ENCODE assay signal across 1 cellular context in the genomic region with DNA sequence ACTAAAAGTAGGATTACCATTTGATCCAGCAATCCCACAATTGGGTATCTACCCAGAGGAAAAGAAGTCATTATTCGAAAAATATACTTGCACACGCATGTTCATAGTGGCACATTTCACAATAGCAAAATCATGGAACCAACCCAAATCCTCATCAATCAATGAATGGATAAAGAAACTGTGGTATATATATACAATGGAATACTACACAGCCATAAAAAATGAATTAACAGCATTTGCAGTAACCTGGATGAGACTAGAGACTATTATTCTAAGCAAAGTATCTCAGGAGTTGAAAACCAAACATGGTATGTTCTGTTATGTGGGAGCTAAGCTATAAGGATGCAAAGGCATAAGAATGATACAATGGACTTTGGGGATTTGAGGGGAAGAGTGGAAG.
TF ChIP-seq lines count a peak whose summit lies in the region.

No MANE protein-coding gene starts in this region.

TF ChIP-seq in HepG2, 621 proteins besides CTCF, POLR2A, EP300 and RAD21:
- TF ChIP-seq, protein P1, sequence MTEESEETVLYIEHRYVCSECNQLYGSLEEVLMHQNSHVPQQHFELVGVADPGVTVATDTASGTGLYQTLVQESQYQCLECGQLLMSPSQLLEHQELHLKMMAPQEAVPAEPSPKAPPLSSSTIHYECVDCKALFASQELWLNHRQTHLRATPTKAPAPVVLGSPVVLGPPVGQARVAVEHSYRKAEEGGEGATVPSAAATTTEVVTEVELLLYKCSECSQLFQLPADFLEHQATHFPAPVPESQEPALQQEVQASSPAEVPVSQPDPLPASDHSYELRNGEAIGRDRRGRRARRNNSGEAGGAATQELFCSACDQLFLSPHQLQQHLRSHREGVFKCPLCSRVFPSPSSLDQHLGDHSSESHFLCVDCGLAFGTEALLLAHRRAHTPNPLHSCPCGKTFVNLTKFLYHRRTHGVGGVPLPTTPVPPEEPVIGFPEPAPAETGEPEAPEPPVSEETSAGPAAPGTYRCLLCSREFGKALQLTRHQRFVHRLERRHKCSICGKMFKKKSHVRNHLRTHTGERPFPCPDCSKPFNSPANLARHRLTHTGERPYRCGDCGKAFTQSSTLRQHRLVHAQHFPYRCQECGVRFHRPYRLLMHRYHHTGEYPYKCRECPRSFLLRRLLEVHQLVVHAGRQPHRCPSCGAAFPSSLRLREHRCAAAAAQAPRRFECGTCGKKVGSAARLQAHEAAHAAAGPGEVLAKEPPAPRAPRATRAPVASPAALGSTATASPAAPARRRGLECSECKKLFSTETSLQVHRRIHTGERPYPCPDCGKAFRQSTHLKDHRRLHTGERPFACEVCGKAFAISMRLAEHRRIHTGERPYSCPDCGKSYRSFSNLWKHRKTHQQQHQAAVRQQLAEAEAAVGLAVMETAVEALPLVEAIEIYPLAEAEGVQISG (CRISPR knock-in tag; IDR thresholded peaks at IDR 0.05) = no peak
- TF ChIP-seq MXD4 (CRISPR knock-in tag; IDR thresholded peaks at IDR 0.05) (no peak), GTF3A (CRISPR knock-in tag; conservative IDR thresholded peaks at IDR 0.05) (no peak), FOXA1 (IDR thresholded peaks at IDR 0.05) (no peak), FOXA1 (CRISPR knock-in tag; IDR thresholded peaks at IDR 0.05) (no peak)
- TF ChIP-seq, protein P2, sequence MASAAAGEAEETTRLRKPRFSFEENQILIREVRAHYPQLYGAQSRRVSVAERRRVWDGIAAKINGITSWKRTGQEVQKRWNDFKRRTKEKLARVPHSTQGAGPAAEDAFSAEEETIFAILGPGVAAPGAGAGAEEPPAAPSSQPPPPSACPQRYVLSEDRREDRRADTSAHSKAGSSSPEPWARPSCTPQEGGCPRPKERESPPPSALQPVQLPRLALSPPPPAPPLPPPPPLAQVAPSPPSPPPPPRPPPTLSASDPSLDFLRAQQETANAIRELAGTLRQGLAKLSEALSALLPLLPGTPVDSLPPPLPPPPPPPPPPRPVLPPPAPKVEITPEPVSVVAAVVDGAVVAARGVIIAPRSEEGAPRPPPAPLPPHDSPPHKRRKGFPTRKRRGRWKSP (CRISPR knock-in tag; IDR thresholded peaks at IDR 0.05) = no peak
